In the genomic region with DNA sequence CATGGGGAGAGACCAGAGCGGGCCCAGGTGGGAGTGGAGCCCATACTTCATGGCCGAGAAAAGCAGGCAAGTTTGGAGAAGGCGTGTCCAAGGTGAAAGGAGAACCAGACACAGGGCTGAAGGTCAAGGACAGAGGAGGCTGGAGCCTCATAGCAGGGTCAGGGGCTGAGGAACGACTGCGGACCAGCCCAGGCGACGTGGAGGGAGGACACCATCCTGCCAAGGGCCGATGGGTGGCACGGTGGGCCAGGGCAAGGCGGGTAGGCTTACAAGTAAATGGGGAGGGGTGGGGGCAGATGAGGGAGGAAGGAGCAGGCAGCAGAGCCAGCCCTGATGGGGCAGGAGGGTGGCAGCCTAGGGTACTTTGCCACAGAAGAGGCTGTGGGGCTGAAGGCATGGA, we compare ENCODE assay signal across 37 cellular contexts. TPM values are rescaled to one million over a fixed set of nuclear protein-coding genes. Genes with fewer than 3 reads are reported as not detected.
"Had no signal": no experiment of that assay in that cellular context is flagged by ENCODE, and none has a peak within 500 bp of the region (broad histone marks: within the 10 kb centered on the region; RNA-seq: fewer than 3 reads in every experiment).

No MANE protein-coding gene starts in this region.

- H3K36me3 ChIP-seq: adrenal gland, SJCRH30 had no signal

- H3K4me1 Mint-ChIP-seq: activated CD4-positive, alpha-beta T cell treated with anti-CD3 and anti-CD28 coated beads for 36 hours had no signal

- H3K27me3 ChIP-seq: adrenal gland, body of pancreas, SJCRH30 had no signal

- H3K4me1 ChIP-seq: body of pancreas had no signal

- H3K9me3 ChIP-seq: adrenal gland, body of pancreas, SJCRH30 had no signal

- H3K36me3 Mint-ChIP-seq: activated CD4-positive, alpha-beta memory T cell treated with anti-CD3 and anti-CD28 coated beads for 36 hours; activated naive CD4-positive, alpha-beta T cell treated with anti-CD3 and anti-CD28 coated beads, Interleukin-2, amount 50 U/mL, for 72 hours had no signal

- H3K4me3 Mint-ChIP-seq: activated CD4-positive, alpha-beta memory T cell treated with anti-CD3 and anti-CD28 coated beads for 36 hours; activated CD4-positive, alpha-beta T cell treated with anti-CD3 and anti-CD28 coated beads for 36 hours; activated naive CD4-positive, alpha-beta T cell treated with anti-CD3 and anti-CD28 coated beads for 36 hours; activated T-cell treated with anti-CD3 and anti-CD28 coated beads, Interleukin-2, amount 50 U/mL, for 4 hours; activated T-helper 1 cell treated with anti-CD3 and anti-CD28 coated beads, Interleukin-12 subunit alpha, Interleukin-12 subunit beta, Interleukin-2, Interleukin-4 antibody, amounts not matched to agents 30 ng/mL and 10 ng/mL and 1 ng/mL, durations not matched to agents 14 hours and 24 hours and 36 hours had no signal

- H3K27ac Mint-ChIP-seq: activated CD4-positive, alpha-beta memory T cell treated with anti-CD3 and anti-CD28 coated beads for 36 hours; activated CD4-positive, alpha-beta T cell treated with anti-CD3 and anti-CD28 coated beads for 36 hours; activated naive CD4-positive, alpha-beta T cell treated with anti-CD3 and anti-CD28 coated beads for 36 hours; activated T-helper 1 cell treated with anti-CD3 and anti-CD28 coated beads, Interleukin-12 subunit alpha, Interleukin-12 subunit beta, Interleukin-2, Interleukin-4 antibody, amounts not matched to agents 30 ng/mL and 10 ng/mL and 1 ng/mL, durations not matched to agents 14 hours and 24 hours and 36 hours had no signal

- H3K27ac ChIP-seq: adrenal gland, body of pancreas, PC-9, SJCRH30, SK-N-MC, WERI-Rb-1 had no signal

- H3K4me3 ChIP-seq: adrenal gland, body of pancreas, K562, PC-9, SJCRH30, SK-N-MC had no signal

- ATAC-seq: activated CD4-positive, alpha-beta T cell treated with anti-CD3 and anti-CD28 coated beads for 36 hours; activated CD4-positive, CD25-positive, alpha-beta regulatory T cell treated with anti-CD3 and anti-CD28 coated beads, Interleukin-2, amount 50 U/mL, for 24 hours; activated naive CD4-positive, alpha-beta T cell treated with anti-CD3 and anti-CD28 coated beads, Interleukin-2, amount 50 U/mL, for 72 hours; activated T-cell treated with anti-CD3 and anti-CD28 coated beads, Interleukin-2, amount 50 U/mL, for 4 hours; body of pancreas; K562 had no signal

- H2AFZ ChIP-seq: PC-9 had no signal

- H3K4me2 ChIP-seq: PC-9 had no signal

- DNase-seq: activated CD4-positive, alpha-beta memory T cell treated with anti-CD3 and anti-CD28 coated beads for 36 hours; activated CD4-positive, alpha-beta T cell treated with anti-CD3 and anti-CD28 coated beads for 36 hours; activated CD4-positive, alpha-beta T cell treated with anti-CD3 and anti-CD28 coated beads, Interleukin-2, amount 50 U/mL, for 1 hour; activated CD8-positive, alpha-beta memory T cell treated with anti-CD3 and anti-CD28 coated beads, Interleukin-2, amount 50 U/mL, for 4 hours; activated gamma-delta T cell treated with Interleukin-2 at 50 U/mL for 16 hours; activated naive CD4-positive, alpha-beta T cell treated with anti-CD3 and anti-CD28 coated beads for 36 hours; activated T-cell treated with anti-CD3 and anti-CD28 coated beads for 4 hours; activated T-cell treated with anti-CD3 and anti-CD28 coated beads, Interleukin-2, amount 50 U/mL, for 4 hours; adrenal gland; body of pancreas; caudate nucleus; NCI-H1105 treated with DMSO at 0.1 percent for 48 hours; NCI-H1436; NCI-H1694; NCI-H2029; NCI-H2107; NCI-H2171; NCI-H510A; NCI-H526; NCI-H748 treated with DMSO at 0.1 percent for 48 hours; NK-92 treated with Interleukin-12 subunit alpha and Interleukin-12 subunit beta, amount 100 ng/mL, for 24 hours; PC-9; SHP77; SJCRH30; T1000; WERI-Rb-1 had no signal

- FAIRE-seq: astrocyte, bronchial epithelial cell, K562, RCC 7860 had no signal

- H3K9me3 Mint-ChIP-seq: activated CD4-positive, alpha-beta memory T cell treated with anti-CD3 and anti-CD28 coated beads for 36 hours; activated naive CD4-positive, alpha-beta T cell treated with anti-CD3 and anti-CD28 coated beads for 36 hours; activated naive CD4-positive, alpha-beta T cell treated with anti-CD3 and anti-CD28 coated beads, Interleukin-2, amount 50 U/mL, for 72 hours; activated T-cell treated with anti-CD3 and anti-CD28 coated beads, Interleukin-2, amount 50 U/mL, for 4 hours; activated T-helper 1 cell treated with anti-CD3 and anti-CD28 coated beads, Interleukin-12 subunit alpha, Interleukin-12 subunit beta, Interleukin-2, Interleukin-4 antibody, amounts not matched to agents 30 ng/mL and 10 ng/mL and 1 ng/mL, durations not matched to agents 14 hours and 24 hours and 36 hours had no signal

- H3K27me3 Mint-ChIP-seq: activated CD4-positive, alpha-beta memory T cell treated with anti-CD3 and anti-CD28 coated beads for 36 hours; activated CD4-positive, alpha-beta T cell treated with anti-CD3 and anti-CD28 coated beads for 36 hours had no signal

RNA-seq across cellular contexts. Expression of gene HES3, which starts 35.1 kb away (rescaled TPM):
- total RNA-seq: activated CD4-positive, alpha-beta memory T cell treated with anti-CD3 and anti-CD28 coated beads for 36 hours; activated CD4-positive, alpha-beta T cell treated with anti-CD3 and anti-CD28 coated beads for 36 hours; activated naive CD4-positive, alpha-beta T cell treated with anti-CD3 and anti-CD28 coated beads for 36 hours; activated naive CD4-positive, alpha-beta T cell treated with anti-CD3 and anti-CD28 coated beads, Interleukin-2, amount 50 U/mL, for 72 hours; activated T-cell treated with anti-CD3 and anti-CD28 coated beads, Interleukin-2, amount 50 U/mL, for 4 hours; activated T-helper 1 cell treated with anti-CD3 and anti-CD28 coated beads, Interleukin-12 subunit alpha, Interleukin-12 subunit beta, Interleukin-2, Interleukin-4 antibody, amounts not matched to agents 30 ng/mL and 10 ng/mL and 1 ng/mL, durations not matched to agents 14 hours and 24 hours and 36 hours; adrenal gland; astrocyte; body of pancreas; bronchial epithelial cell; K562; M059J; PC-9; SJCRH30; T-helper 1 cell treated with Interleukin-12 subunit alpha and Interleukin-12 subunit beta and Interleukin-4 antibody, amounts not matched to agents 30 ng/mL and 1 ng/mL, for 36 hours; T-helper 2 cell treated with Interferon-gamma antibody and Interleukin-4, amounts not matched to agents 100 ng/mL and 5 ng/mL, for 36 hours had no signal
- polyA plus RNA-seq: adrenal gland, K562 had no signal
